In genomic region chr12:64757778-64758177, GRCh38 we compare ENCODE assay signal across 11 cellular contexts. TPM values are rescaled to one million over a fixed set of nuclear protein-coding genes. Genes with fewer than 3 reads are reported as not detected.
DNase-seq lines count a peak whose midpoint lies in the region; ATAC-seq, FAIRE-seq and TF ChIP-seq lines count a peak whose summit lies in the region.
"Had no signal": no experiment of that assay in that cellular context is flagged by ENCODE, and none has a peak within 500 bp of the region (broad histone marks: within the 10 kb centered on the region; RNA-seq: fewer than 3 reads in every experiment).

No MANE protein-coding gene starts in this region.

- H3K27ac ChIP-seq in A549, result no peak overlapping the region
- no peak overlapping the region for H3K27ac ChIP-seq in HCT116 (ENCODE audit: low read depth, low read length)
- peak overlapping the region in 2 of 4 donors; percentile 30 to 53 for H3K27ac ChIP-seq in transverse colon

- no peaks in the 10 kb centered on the region for H3K27me3 Mint-ChIP-seq in activated naive CD8-positive, alpha-beta T cell treated with anti-CD3 and anti-CD28 coated beads for 36 hours
- H3K27me3 Mint-ChIP-seq in memory B cell, result no peaks in the 10 kb centered on the region

- POLR2A ChIA-PET in A549 (lab: Yijun Ruan, JAX) (no interaction called here), HCT116 (lab: Charles Lee) (no interaction called here)

- no peaks in the 10 kb centered on the region for H3K9me3 Mint-ChIP-seq in activated naive CD8-positive, alpha-beta T cell treated with anti-CD3 and anti-CD28 coated beads for 36 hours
- no peaks in the 10 kb centered on the region for H3K9me3 Mint-ChIP-seq in memory B cell

- in situ Hi-C loops in transverse colon (cut with MboI; ENCODE audit: low pct_ligation_motif_present in 1 of 4, low pct_unique_long_range_greater_than_20kb in 1 of 4, low sequenced_read_pairs in 3 of 4), result no loop called here

- H3K36me3 ChIP-seq in HCT116 (ENCODE audit: control insufficient read depth in 1 of 2, insufficient read depth in 2 of 2, low read length in 2 of 2), result no peaks in the 10 kb centered on the region
- H3K36me3 ChIP-seq in transverse colon, result no peaks in the 10 kb centered on the region

- H3K4me3 ChIP-seq in A549, result no peak overlapping the region
- H3K4me3 ChIP-seq in HCT116 (replicated peaks in 1 of 2; ENCODE audit: low read depth in 1 of 2, low read length in 2 of 2), result peak overlapping the region in 1 of 2 experiments; percentile 87; a peak in 1 of 4 replicates
- H3K4me3 ChIP-seq in transverse colon, result no peak overlapping the region

- peak overlapping the region; percentile 44 for H3K4me3 Mint-ChIP-seq in activated naive CD8-positive, alpha-beta T cell treated with anti-CD3 and anti-CD28 coated beads for 36 hours
- peak overlapping the region; percentile 78 for H3K4me3 Mint-ChIP-seq in memory B cell

- H3K4me1 ChIP-seq in A549 (peaks cover 15% of the 10 kb centered on the region; the same call in 2 of the 3 replicates), HCT116 (ENCODE audit: control insufficient read depth in 1 of 2, insufficient read depth in 2 of 2, low read length in 2 of 2) (peaks cover 9 to 18% of the 10 kb centered on the region in 2 experiments; a peak in 3 of 4 replicates), transverse colon (peaks cover 5 to 32% (median 8%) of the 10 kb centered on the region in 4 donors)

- H3K9me2 ChIP-seq in HCT116 (ENCODE audit: insufficient read depth), result no peaks in the 10 kb centered on the region

- no peak for DNase-seq in A549 (ENCODE audit: low read depth in 1 of 2, low spot score in 1 of 2)
- no peak for DNase-seq in HCT116 (ENCODE audit: low read depth, low spot score)
- DNase-seq in activated naive CD8-positive, alpha-beta T cell treated with anti-CD3 and anti-CD28 coated beads for 36 hours, result no peak
- no peak for DNase-seq in memory B cell (ENCODE audit: low spot score in 2 of 2)
- DNase-seq in NCI-H345 treated with DMSO at 0.1 percent for 48 hours (lab: John Stamatoyannopoulos, UW; ENCODE audit: unreplicated experiment), result no peak
- no peak for DNase-seq in transverse colon
- DNase-seq: Calu3; stimulated activated CD8-positive, alpha-beta memory T cell treated with anti-CD3 and anti-CD28 coated beads, Interleukin-4, amount 100 ng/mL, for 48 hours had no signal

- H2AFZ ChIP-seq in HCT116 (ENCODE audit: low read depth, low read length, poor library complexity, severe bottlenecking), result no peak overlapping the region

- ATAC-seq in A549 (no peak), HCT116 (no peak), memory B cell (ENCODE audit: low read depth) (no peak), HG03565 (IDR thresholded peaks at IDR 0.05; ENCODE audit: unreplicated experiment) (no peak), HG02884 (IDR thresholded peaks at IDR 0.05; ENCODE audit: unreplicated experiment) (no peak)

- no peak for FAIRE-seq in A549 (lab: Jason Lieb, UNC)
- FAIRE-seq: frontal cortex had no signal

- TF ChIP-seq POLR2A in A549 (IDR thresholded peaks at IDR 0.05; ENCODE audit: low read length) (no peak), HCT116 (IDR thresholded peaks at IDR 0.05; ENCODE audit: borderline replicate concordance, extremely low read depth, insufficient read depth, insufficient read length) (no peak), transverse colon (IDR thresholded peaks at IDR 0.05) (no peak)

- H3K27me3 ChIP-seq in HCT116 (ENCODE audit: insufficient read depth, low read length), result no peaks in the 10 kb centered on the region
- no peaks in the 10 kb centered on the region for H3K27me3 ChIP-seq in transverse colon

- intact Hi-C loops in HCT116 (cut with micrococcal nuclease) (loop anchor here (10.0 kb wide), 1 partner anchor 933 kb away; no protein-coding TSS in a partner anchor), transverse colon (cut with DNase I; ENCODE audit: low total_unique reads) (no loop called here)

- TF ChIP-seq EP300 in A549 (IDR thresholded peaks at IDR 0.05) (no peak), transverse colon (IDR thresholded peaks at IDR 0.05; ENCODE audit: low read depth) (no peak)

- H3K9me3 ChIP-seq in A549 (no peaks in the 10 kb centered on the region), HCT116 (ENCODE audit: control insufficient read depth in 1 of 2, insufficient read depth in 1 of 2, low read depth in 1 of 2, low read length in 2 of 2) (no peaks in the 10 kb centered on the region), transverse colon (no peaks in the 10 kb centered on the region)

- CTCF ChIA-PET in A549 (lab: Yijun Ruan, JAX), result interaction anchor here (0.7 to 0.9 kb wide), 2 partner anchors 19 to 38 kb away, joined by 3 read pairs; no protein-coding TSS in a partner anchor
- CTCF ChIA-PET in HCT116 (lab: Charles Lee), result no interaction called here

- peak overlapping the region; percentile 53 for H3K27ac Mint-ChIP-seq in activated naive CD8-positive, alpha-beta T cell treated with anti-CD3 and anti-CD28 coated beads for 36 hours
- peak overlapping the region; percentile 88 for H3K27ac Mint-ChIP-seq in memory B cell

- no peak for TF ChIP-seq RAD21 in A549 (conservative IDR thresholded peaks at IDR 0.05 in 1 of 2, IDR thresholded peaks at IDR 0.05 in 1 of 2)
- no peak for TF ChIP-seq RAD21 in HCT116 (IDR thresholded peaks at IDR 0.05; ENCODE audit: low read depth)

- RAD21 ChIA-PET in HCT116 (lab: Charles Lee; ENCODE audit: low non-redundant PET in 1 of 2, low total read pairs in 2 of 2, uncharacterized antibody in 2 of 2, unreplicated experiment in 2 of 2), result no interaction called here

- H3K79me2 ChIP-seq in HCT116 (ENCODE audit: insufficient read depth, low read length), result peaks cover 14% of the 10 kb centered on the region; the same call in 1 of the 2 replicates

- peaks cover 19% of the 10 kb centered on the region for H3K36me3 Mint-ChIP-seq in activated naive CD8-positive, alpha-beta T cell treated with anti-CD3 and anti-CD28 coated beads for 36 hours
- H3K36me3 Mint-ChIP-seq in memory B cell, result peaks cover 4% of the 10 kb centered on the region

- H4K20me1 ChIP-seq in HCT116 (ENCODE audit: insufficient read depth), result no peaks in the 10 kb centered on the region

- 62% methylated on average over 3 of the region's 3 CpGs for WGBS in A549 (ENCODE audit: missing lambda C conversion rate)
- WGBS in transverse colon (ENCODE audit: low coverage in 1 of 2), 2 donors, result 37 to 39% methylated on average over 3 of the region's 3 CpGs

- H3K9ac ChIP-seq in HCT116 (ENCODE audit: low read length), result no peak overlapping the region

- no TSS peak for BruUV-seq in HCT116 (replicated peaks; lab: Mats Ljungman, UMichigan)

- TF ChIP-seq CTCF in A549 (IDR thresholded peaks at IDR 0.05) (no peak), HCT116 (IDR thresholded peaks at IDR 0.05 in 2 of 3, conservative IDR thresholded peaks at IDR 0.05 in 1 of 3; ENCODE audit: borderline replicate concordance in 1 of 3, insufficient read depth in 1 of 3, low read depth in 2 of 3, low read length in 2 of 3) (no peak), transverse colon (IDR thresholded peaks at IDR 0.05) (no peak)

- H3K4me2 ChIP-seq in A549 (peak overlapping the region; percentile 91), HCT116 (ENCODE audit: low read length) (peak overlapping the region; percentile 98)

- peaks cover 52% of the 10 kb centered on the region for H3K4me1 Mint-ChIP-seq in activated naive CD8-positive, alpha-beta T cell treated with anti-CD3 and anti-CD28 coated beads for 36 hours
- H3K4me1 Mint-ChIP-seq in memory B cell, result peaks cover 30% of the 10 kb centered on the region

TF ChIP-seq in A549, 52 proteins besides CTCF, POLR2A, EP300 and RAD21 (continues in another document):
- no peak for TF ChIP-seq BHLHE40 (IDR thresholded peaks at IDR 0.05; ENCODE audit: low read depth, low read length)

TF ChIP-seq in HCT116, 20 proteins besides CTCF, POLR2A, EP300 and RAD21 (continues in another document):
- TF ChIP-seq POLR2AphosphoS5 (IDR thresholded peaks at IDR 0.05; ENCODE audit: low read depth, low read length) (no peak), SIN3A (IDR thresholded peaks at IDR 0.05; ENCODE audit: low read depth) (no peak), FOSL1 (IDR thresholded peaks at IDR 0.05; ENCODE audit: low read depth) (no peak), YY1 (IDR thresholded peaks at IDR 0.05; ENCODE audit: extremely low read depth, insufficient replicate concordance, low read depth, low read length) (no peak), REST (IDR thresholded peaks at IDR 0.05; ENCODE audit: low read depth) (no peak), EGR1 (IDR thresholded peaks at IDR 0.05; ENCODE audit: low read depth) (no peak), ZFX (IDR thresholded peaks at IDR 0.05) (no peak)

RNA-seq across cellular contexts. Expression of gene GNS, which starts 1.4 kb away (rescaled TPM):
- 109 and 136 TPM in 2 replicates for polyA plus RNA-seq in A549 (2011; rRNA removed)
- 17.6 and 22.2 TPM in 2 replicates for polyA plus RNA-seq in A549 (2012; cell fraction: cytosol; rRNA removed)
- polyA plus RNA-seq in A549 (2012; cell fraction: nucleus; rRNA removed), result 24.0 and 36.5 TPM in 2 replicates
- polyA plus RNA-seq in A549 (2017; fragmentation: RNase III; extraction: RNeasy Plus Mini Kit Qiagen cat#74134 plus additional on column Dnase treatment), result 50.6 to 57.5 TPM (median 54.3 TPM) in 3 replicates
- 184 and 203 TPM in 2 replicates for polyA minus RNA-seq in A549 (2011; rRNA and poly(A)+ RNA removed)
- 45.7 TPM for total RNA-seq in HCT116 (2021; ENCODE audit: unreplicated experiment)
- polyA plus RNA-seq in HCT116 (2012), result 27.1 and 28.1 TPM in 2 replicates
- total RNA-seq in activated naive CD8-positive, alpha-beta T cell treated with anti-CD3 and anti-CD28 coated beads for 36 hours, result 10 to 100 TPM; 18.4 to 21.4 TPM
- total RNA-seq in transverse colon, result 10 to 100 TPM; 22.3 to 67.0 (median 48.3) TPM
